In the genomic region with DNA sequence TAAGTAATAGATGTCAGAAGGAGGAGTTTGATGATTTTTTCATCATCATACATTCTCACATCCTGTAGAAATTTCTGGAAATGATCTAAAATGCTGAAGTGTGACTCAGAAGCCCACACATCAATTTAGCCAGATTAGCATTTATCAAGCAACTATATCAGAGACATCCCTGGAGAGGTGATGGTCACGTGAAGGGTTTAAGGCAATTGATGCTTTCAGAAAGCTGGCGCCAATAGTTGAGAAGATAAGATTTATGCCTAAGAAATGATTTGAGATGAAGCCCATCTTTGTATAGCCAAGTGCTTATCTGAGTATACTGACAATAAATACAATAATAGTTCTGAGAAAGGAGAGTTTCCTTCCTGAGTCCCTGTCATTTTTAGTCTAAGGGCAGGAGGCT, we compare ENCODE assay signal across 18 cellular contexts.
DNase-seq lines count a peak whose midpoint lies in the region; ATAC-seq and TF ChIP-seq lines count a peak whose summit lies in the region.
"Had no signal": no experiment of that assay in that cellular context is flagged by ENCODE, and none has a peak within 500 bp of the region (broad histone marks: within the 10 kb centered on the region; RNA-seq: fewer than 3 reads in every experiment).

No MANE protein-coding gene starts in this region.

- H3K27ac ChIP-seq in DND-41 (ENCODE audit: low read length), result peak overlapping the region; percentile 88
- peak overlapping the region in 1 of 2 experiments; percentile 87; a peak in 2 of 4 replicates for H3K27ac ChIP-seq in SK-N-SH (ENCODE audit: low read depth in 2 of 2, low read length in 1 of 2)
- peak overlapping the region; percentile 13; the same call in 1 of the 2 replicates for H3K27ac ChIP-seq in VCaP
- H3K27ac ChIP-seq: 22Rv1, A549, C4-2B had no signal

- H3K9me3 ChIP-seq in DND-41 (ENCODE audit: insufficient read depth, low read length, severe bottlenecking) (no peaks in the 10 kb centered on the region), SK-N-SH (no peaks in the 10 kb centered on the region)
- H3K9me3 ChIP-seq: A549, Caco-2 had no signal

- intact Hi-C loops in activated CD4-positive, alpha-beta T cell treated with anti-CD3 and anti-CD28 coated beads, Interleukin-2, amount 10 ng/mL, durations not matched to agents 24 days and 14 days (cut with micrococcal nuclease), result no loop called here

- no peak for TF ChIP-seq CTCF in DND-41 (IDR thresholded peaks at IDR 0.05; ENCODE audit: borderline replicate concordance, extremely low read depth, low read length, poor library complexity, severe bottlenecking)
- no peak for TF ChIP-seq CTCF in SK-N-SH (IDR thresholded peaks at IDR 0.05)
- TF ChIP-seq CTCF in VCaP (conservative IDR thresholded peaks at IDR 0.05), result no peak

- H3K4me1 Mint-ChIP-seq in activated CD4-positive, alpha-beta T cell treated with anti-CD3 and anti-CD28 coated beads, Interleukin-2, amount 10 ng/mL, durations not matched to agents 24 days and 14 days, result peaks cover 20% of the 10 kb centered on the region
- H3K4me1 Mint-ChIP-seq in activated CD4-positive, alpha-beta T cell treated with anti-CD3 and anti-CD28 coated beads, Interleukin-2, amount 10 ng/mL, durations not matched to agents 7 days and 5 days, result peaks cover 7% of the 10 kb centered on the region
- H3K4me1 Mint-ChIP-seq in activated T-cell treated with anti-CD3 and anti-CD28 coated beads, Interleukin-2, amount 50 U/mL, for 72 hours (ENCODE audit: low read depth), result peaks cover 7% of the 10 kb centered on the region

- CTCF ChIA-PET in activated CD4-positive, alpha-beta T cell treated with anti-CD3 and anti-CD28 coated beads, Interleukin-2, amount 10 ng/mL, durations not matched to agents 7 days and 5 days (lab: Charles Lee), result no interaction called here
- CTCF ChIA-PET in SK-N-SH (lab: Yijun Ruan, JAX), result interaction anchor here (0.9 to 1.2 kb wide), 2 partner anchors 15 to 23 kb away, joined by 3 to 4 read pairs; no protein-coding TSS in a partner anchor

- H3K36me3 Mint-ChIP-seq in activated CD4-positive, alpha-beta T cell treated with anti-CD3 and anti-CD28 coated beads, Interleukin-2, amount 10 ng/mL, durations not matched to agents 24 days and 14 days (ENCODE audit: low read depth), result no peaks in the 10 kb centered on the region
- H3K36me3 Mint-ChIP-seq in activated CD4-positive, alpha-beta T cell treated with anti-CD3 and anti-CD28 coated beads, Interleukin-2, amount 10 ng/mL, durations not matched to agents 7 days and 5 days (ENCODE audit: low read depth), result no peaks in the 10 kb centered on the region
- H3K36me3 Mint-ChIP-seq in activated T-cell treated with anti-CD3 and anti-CD28 coated beads, Interleukin-2, amount 50 U/mL, for 72 hours (ENCODE audit: insufficient read depth in 2 of 2), result no peaks in the 10 kb centered on the region

- H3K27me3 ChIP-seq in DND-41 (ENCODE audit: insufficient read depth, low read length, poor library complexity) (no peaks in the 10 kb centered on the region), SK-N-SH (ENCODE audit: insufficient read depth) (no peaks in the 10 kb centered on the region)

- H3K36me3 ChIP-seq in DND-41 (ENCODE audit: insufficient read depth, low read length), result no peaks in the 10 kb centered on the region
- no peaks in the 10 kb centered on the region for H3K36me3 ChIP-seq in SK-N-SH (replicated peaks in 1 of 2; ENCODE audit: control insufficient read depth in 1 of 2, insufficient read depth in 2 of 2, low read length in 1 of 2)

- H3K4me1 ChIP-seq in DND-41 (ENCODE audit: insufficient read depth, low read length), result peaks cover 74% of the 10 kb centered on the region
- peaks cover 0 to 29% of the 10 kb centered on the region in 2 experiments; a peak in 2 of 4 replicates for H3K4me1 ChIP-seq in SK-N-SH (ENCODE audit: control insufficient read depth in 1 of 2, insufficient read depth in 2 of 2, low read depth in 1 of 2, low read length in 1 of 2)
- H3K4me1 ChIP-seq: A549, Caco-2 had no signal

- peak; percentile 20; the same call in 1 of the 2 replicates for TF ChIP-seq RAD21 in SK-N-SH (IDR thresholded peaks at IDR 0.05; ENCODE audit: low read length)

- no peak; the same call in 2 of the 3 replicates for ATAC-seq in DND-41 (ENCODE audit: insufficient read depth, low read depth)
- ATAC-seq in activated T-cell treated with anti-CD3 and anti-CD28 coated beads, Interleukin-2, amount 50 U/mL, for 72 hours (replicated peaks in 1 of 2), result no peak
- ATAC-seq in HG03280 (IDR thresholded peaks at IDR 0.05; ENCODE audit: unreplicated experiment), result no peak
- ATAC-seq: A549, GM23338, K562 had no signal

- peak overlapping the region; percentile 43 for H3K9ac ChIP-seq in DND-41 (ENCODE audit: low read depth, low read length)
- H3K9ac ChIP-seq in SK-N-SH, result no peak overlapping the region

- H3K79me2 ChIP-seq in DND-41 (ENCODE audit: insufficient read depth, low read length), result no peaks in the 10 kb centered on the region
- H3K79me2 ChIP-seq in SK-N-SH (ENCODE audit: insufficient read depth), result no peaks in the 10 kb centered on the region

- peak overlapping the region; percentile 55 for H3K4me3 Mint-ChIP-seq in activated CD4-positive, alpha-beta T cell treated with anti-CD3 and anti-CD28 coated beads, Interleukin-2, amount 10 ng/mL, durations not matched to agents 24 days and 14 days
- no peak overlapping the region for H3K4me3 Mint-ChIP-seq in activated CD4-positive, alpha-beta T cell treated with anti-CD3 and anti-CD28 coated beads, Interleukin-2, amount 10 ng/mL, durations not matched to agents 7 days and 5 days
- no peak overlapping the region for H3K4me3 Mint-ChIP-seq in activated T-cell treated with anti-CD3 and anti-CD28 coated beads, Interleukin-2, amount 50 U/mL, for 72 hours
- H3K4me3 Mint-ChIP-seq: CD4-positive, alpha-beta T cell; GM23338 had no signal

- TF ChIP-seq EP300 in SK-N-SH (IDR thresholded peaks at IDR 0.05; ENCODE audit: borderline replicate concordance in 1 of 2, low read depth in 1 of 2, low read length in 1 of 2), result peak in 1 of 2 experiments; percentile 87; a peak in 2 of 4 replicates

- H3K27ac Mint-ChIP-seq in activated CD4-positive, alpha-beta T cell treated with anti-CD3 and anti-CD28 coated beads, Interleukin-2, amount 10 ng/mL, durations not matched to agents 24 days and 14 days, result no peak overlapping the region
- no peak overlapping the region for H3K27ac Mint-ChIP-seq in activated CD4-positive, alpha-beta T cell treated with anti-CD3 and anti-CD28 coated beads, Interleukin-2, amount 10 ng/mL, durations not matched to agents 7 days and 5 days
- H3K27ac Mint-ChIP-seq in activated T-cell treated with anti-CD3 and anti-CD28 coated beads, Interleukin-2, amount 50 U/mL, for 72 hours, result no peak overlapping the region
- H3K27ac Mint-ChIP-seq: CD4-positive, alpha-beta T cell; GM23338 had no signal

- H4K20me1 ChIP-seq in DND-41 (ENCODE audit: insufficient read depth, low read length) (no peaks in the 10 kb centered on the region), SK-N-SH (ENCODE audit: insufficient read depth) (no peaks in the 10 kb centered on the region)

- H3K4me3 ChIP-seq in DND-41 (ENCODE audit: low read depth in 1 of 2, low read length in 2 of 2) (no peak overlapping the region), SK-N-SH (ENCODE audit: low read depth in 2 of 2, low read length in 1 of 2) (no peak overlapping the region)
- H3K4me3 ChIP-seq: A549, GM23338, K562 had no signal

- 18% methylated on average over 2 of the region's 2 CpGs for WGBS in SK-N-SH (ENCODE audit: low lambda C conversion rate)

- H3K4me2 ChIP-seq in DND-41 (ENCODE audit: insufficient read depth, low read length), result peak overlapping the region; percentile 43; the same call in 1 of the 2 replicates
- H3K4me2 ChIP-seq in SK-N-SH, result no peak overlapping the region
- H3K4me2 ChIP-seq: A549, GM23338 had no signal

- no peaks in the 10 kb centered on the region for H3K9me2 ChIP-seq in SK-N-SH

- H2AFZ ChIP-seq in DND-41 (ENCODE audit: low read depth, low read length), result no peak overlapping the region; the same call in 1 of the 2 replicates
- H2AFZ ChIP-seq in SK-N-SH (ENCODE audit: low read depth), result no peak overlapping the region
- H2AFZ ChIP-seq: GM23338 had no signal

- DNase-seq in activated CD4-positive, alpha-beta T cell treated with anti-CD3 and anti-CD28 coated beads, Interleukin-2, amount 10 ng/mL, durations not matched to agents 24 days and 14 days, result no peak
- no peak for DNase-seq in activated CD4-positive, alpha-beta T cell treated with anti-CD3 and anti-CD28 coated beads, Interleukin-2, amount 10 ng/mL, durations not matched to agents 7 days and 5 days
- DNase-seq in DND-41, result no peak
- DNase-seq in SK-N-SH, result no peak
- no peak for DNase-seq in RPMI8226
- DNase-seq in activated T-cell treated with anti-CD3 and anti-CD28 coated beads, Interleukin-2, amount 50 U/mL, for 72 hours, result no peak
- DNase-seq: Caco-2; CD4-positive, alpha-beta T cell; DMS53; HCEC 1CT; IMR-90 had no signal

- H3K9me3 Mint-ChIP-seq in activated CD4-positive, alpha-beta T cell treated with anti-CD3 and anti-CD28 coated beads, Interleukin-2, amount 10 ng/mL, durations not matched to agents 24 days and 14 days, result no peaks in the 10 kb centered on the region
- no peaks in the 10 kb centered on the region for H3K9me3 Mint-ChIP-seq in activated CD4-positive, alpha-beta T cell treated with anti-CD3 and anti-CD28 coated beads, Interleukin-2, amount 10 ng/mL, durations not matched to agents 7 days and 5 days
- H3K9me3 Mint-ChIP-seq in activated T-cell treated with anti-CD3 and anti-CD28 coated beads, Interleukin-2, amount 50 U/mL, for 72 hours, result peaks cover 0 to 2% of the 10 kb centered on the region in 2 donors
- H3K9me3 Mint-ChIP-seq: CD4-positive, alpha-beta T cell; GM23338 had no signal

- POLR2A ChIA-PET in activated CD4-positive, alpha-beta T cell treated with anti-CD3 and anti-CD28 coated beads, Interleukin-2, amount 10 ng/mL, durations not matched to agents 7 days and 5 days (lab: Charles Lee), result no interaction called here
- POLR2A ChIA-PET in SK-N-SH (lab: Yijun Ruan, JAX), result no interaction called here

- no peaks in the 10 kb centered on the region for H3K27me3 Mint-ChIP-seq in activated CD4-positive, alpha-beta T cell treated with anti-CD3 and anti-CD28 coated beads, Interleukin-2, amount 10 ng/mL, durations not matched to agents 24 days and 14 days
- H3K27me3 Mint-ChIP-seq in activated CD4-positive, alpha-beta T cell treated with anti-CD3 and anti-CD28 coated beads, Interleukin-2, amount 10 ng/mL, durations not matched to agents 7 days and 5 days, result no peaks in the 10 kb centered on the region
- H3K27me3 Mint-ChIP-seq in activated T-cell treated with anti-CD3 and anti-CD28 coated beads, Interleukin-2, amount 50 U/mL, for 72 hours (ENCODE audit: low read depth), result no peaks in the 10 kb centered on the region
- H3K27me3 Mint-ChIP-seq: CD4-positive, alpha-beta T cell had no signal

- H3F3A ChIP-seq in SK-N-SH (replicated peaks; ENCODE audit: insufficient read depth), result no peaks in the 10 kb centered on the region

TF ChIP-seq in SK-N-SH, 30 proteins besides CTCF, POLR2A, EP300 and RAD21 (continues in another document):
- no peak for TF ChIP-seq FOXM1 (IDR thresholded peaks at IDR 0.05; ENCODE audit: low read depth)
